ENCODE assay signal across 6 cellular contexts in the genomic region with DNA sequence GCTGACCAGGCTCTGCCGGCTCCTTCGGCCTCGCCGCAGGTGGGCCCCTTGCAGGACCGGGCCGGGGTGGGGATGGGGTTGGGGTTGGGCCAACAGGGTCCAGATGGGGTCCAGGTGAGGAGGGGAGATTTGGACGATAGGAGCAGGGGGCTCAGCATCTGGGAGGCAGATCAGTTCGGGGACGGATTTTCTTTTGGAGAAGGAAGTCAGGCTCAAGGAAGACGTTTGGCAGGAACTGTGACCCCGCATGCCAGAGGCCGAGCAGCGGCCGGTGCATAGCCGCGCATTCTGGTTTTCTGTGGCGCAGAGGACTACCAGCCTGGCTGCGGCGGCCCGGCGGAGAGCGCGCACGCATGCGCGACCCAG. TPM values are rescaled to one million over a fixed set of nuclear protein-coding genes. Genes with fewer than 3 reads are reported as not detected.
DNase-seq lines count a peak whose midpoint lies in the region; ATAC-seq and TF ChIP-seq lines count a peak whose summit lies in the region.

No MANE protein-coding gene starts in this region.

- no peak for TF ChIP-seq CTCF in spleen (IDR thresholded peaks at IDR 0.05 in 8 of 11, conservative IDR thresholded peaks at IDR 0.05 in 3 of 11)

- peak overlapping the region; percentile 100 for H3K4me3 Mint-ChIP-seq in T-helper 2 cell treated with Interferon-gamma antibody and Interleukin-4, amounts not matched to agents 5 μg/mL and 100 μg/mL, for 36 hours

- no peaks in the 10 kb centered on the region for H3K9me3 Mint-ChIP-seq in T-helper 2 cell treated with Interferon-gamma antibody and Interleukin-4, amounts not matched to agents 5 μg/mL and 100 μg/mL, for 36 hours

- H3K36me3 ChIP-seq in esophagus (ENCODE audit: control insufficient read depth in 2 of 2, insufficient read depth in 2 of 2, low read length in 1 of 2) (peaks cover 20 to 30% of the 10 kb centered on the region in 2 donors), spleen (peaks cover 9 to 32% (median 29%) of the 10 kb centered on the region in 6 donors)

- H3K27ac Mint-ChIP-seq in T-helper 2 cell treated with Interferon-gamma antibody and Interleukin-4, amounts not matched to agents 5 μg/mL and 100 μg/mL, for 36 hours = peak overlapping the region; percentile 99

- H3K27me3 ChIP-seq in esophagus (ENCODE audit: control insufficient read depth in 1 of 2, insufficient read depth in 2 of 2, low read length in 2 of 2) (no peaks in the 10 kb centered on the region), spleen (replicated peaks in 1 of 7) (no peaks in the 10 kb centered on the region)

- no peak for DNase-seq in T-helper 2 cell treated with Interferon-gamma antibody and Interleukin-4, amounts not matched to agents 5 μg/mL and 100 μg/mL, for 36 hours (ENCODE audit: low spot score)
- DNase-seq in T-helper 2 cell (no peak), spleen (no peak)

- H3K4me1 Mint-ChIP-seq in T-helper 2 cell treated with Interferon-gamma antibody and Interleukin-4, amounts not matched to agents 5 μg/mL and 100 μg/mL, for 36 hours (ENCODE audit: low read depth) = peaks cover 26% of the 10 kb centered on the region

- H3K9me3 ChIP-seq in esophagus (ENCODE audit: control insufficient read depth in 2 of 2, insufficient read depth in 1 of 2, low read depth in 1 of 2, low read length in 1 of 2) (no peaks in the 10 kb centered on the region), spleen (no peaks in the 10 kb centered on the region)

- TF ChIP-seq POLR2A in spleen (IDR thresholded peaks at IDR 0.05) = no peak

- peak overlapping the region; percentile 53 to 64 for H3K4me3 ChIP-seq in esophagus (ENCODE audit: low read depth in 1 of 2, low read length in 2 of 2)
- H3K4me3 ChIP-seq in spleen = peak overlapping the region; percentile 65 to 99 (median 90)

- H3K4me1 ChIP-seq in esophagus (ENCODE audit: control insufficient read depth in 2 of 2, insufficient read depth in 2 of 2, low read length in 1 of 2) (peaks cover 7 to 28% of the 10 kb centered on the region in 2 donors), spleen (peaks cover 33 to 60% (median 50%) of the 10 kb centered on the region in 6 donors)

- WGBS in esophagus, 2 donors = 0 to 1% methylated on average over 23 to 26 of the region's 26 CpGs
- WGBS in spleen, 5 donors = 0% methylated on average over 26 of the region's 26 CpGs

- peaks cover 39% of the 10 kb centered on the region for H3K36me3 Mint-ChIP-seq in T-helper 2 cell treated with Interferon-gamma antibody and Interleukin-4, amounts not matched to agents 5 μg/mL and 100 μg/mL, for 36 hours (ENCODE audit: low read depth)

- no peaks in the 10 kb centered on the region for H3K27me3 Mint-ChIP-seq in T-helper 2 cell treated with Interferon-gamma antibody and Interleukin-4, amounts not matched to agents 5 μg/mL and 100 μg/mL, for 36 hours (ENCODE audit: low read depth)

- peak overlapping the region; percentile 97 to 98 for H3K27ac ChIP-seq in esophagus (ENCODE audit: low read depth in 2 of 2, low read length in 1 of 2)
- H3K27ac ChIP-seq in spleen = peak overlapping the region; percentile 93 to 100 (median 98)

- intact Hi-C loops in spleen (cut with DNase I; ENCODE audit: low total_unique reads) = no loop called here

- ATAC-seq in GM21423 (IDR thresholded peaks at IDR 0.05; ENCODE audit: unreplicated experiment) = no peak
- ATAC-seq in HG02763 (IDR thresholded peaks at IDR 0.05; ENCODE audit: unreplicated experiment) = no peak

RNA-seq across cellular contexts. Expression of a gene that starts 0.8 kb away (rescaled TPM):
- polyA plus RNA-seq in esophagus (1,000 to 10,000 TPM; 1,266 to 1,398 TPM), spleen (100 to 1,000 TPM; 424 to 551 (median 496) TPM)
- total RNA-seq in spleen = 100 to 1,000 TPM; 579 to 880 (median 622) TPM

RNA-seq across cellular contexts. Expression of a gene that starts 11.1 kb away (rescaled TPM):
- 100 to 1,000 TPM; 113 TPM for polyA plus RNA-seq in esophagus
- total RNA-seq in spleen = 10 to 100 TPM; 43.9 to 88.6 (median 74.8) TPM
- polyA plus RNA-seq in spleen = 100 to 1,000 TPM in 1 of 3 donors, 10 to 100 TPM in 2; 73.0 to 128 (median 91.1) TPM

RNA-seq across cellular contexts. Expression of a gene that starts 27.0 kb away (rescaled TPM):
- polyA plus RNA-seq in esophagus (10 to 100 TPM in 1 of 2 donors, 1 to 10 TPM in 1; 6.2 to 15.8 TPM), spleen (1 to 10 TPM; 1.4 to 2.2 (median 1.6) TPM)
- 1 to 10 TPM in 5 of 7 donors, under 1 TPM in 1, not detected in 1; 0.66 to 3.4 (median 2.2) TPM for total RNA-seq in spleen

RNA-seq across cellular contexts. Expression of a gene that starts 31.3 kb away (rescaled TPM):
- polyA plus RNA-seq in esophagus (100 to 1,000 TPM in 1 of 2 donors, 10 to 100 TPM in 1; 73.6 to 183 TPM), spleen (100 to 1,000 TPM; 152 to 234 (median 223) TPM)
- total RNA-seq in spleen = 100 to 1,000 TPM; 108 to 208 (median 127) TPM

RNA-seq across cellular contexts. Expression of a gene that starts 33.7 kb away (rescaled TPM):
- under 1 TPM; 0.04 to 0.16 TPM for polyA plus RNA-seq in esophagus
- not detected for total RNA-seq in spleen
- under 1 TPM in 2 of 3 donors, not detected in 1; 0.09 to 0.10 TPM for polyA plus RNA-seq in spleen
